ENCODE assay signal across 8 cellular contexts in genomic region chr11:96054870-96055705, GRCh38.
A peak's percentile ranks its signal among the peaks of the same experiment; 100 is the strongest.
DNase-seq lines count a peak whose midpoint lies in the region; ATAC-seq and TF ChIP-seq lines count a peak whose summit lies in the region.

No MANE protein-coding gene starts in this region.

- intact Hi-C loops in activated T-helper 2 cell treated with anti-CD3 and anti-CD28 coated beads, Interferon-gamma antibody, Interleukin-2, Interleukin-4, amounts not matched to agents 10 μg/mL and 5 μg/mL and 100 μg/mL, durations not matched to agents 14 hours and 24 hours and 36 hours (cut with micrococcal nuclease) = loop anchor here (1.0 to 2.0 kb wide), 4 partner anchors 42 to 338 kb away; partner anchors contain the start of gene MAML2

- DNase-seq in DMS53 (lab: John Stamatoyannopoulos, UW) = peak; percentile 76
- DNase-seq in SKM-1 (lab: John Stamatoyannopoulos, UW; ENCODE audit: unreplicated experiment) = peak; percentile 34
- DNase-seq in fibroblast of peridontal ligament (ENCODE audit: extremely low read depth) = peak; percentile 74
- DNase-seq in omental fat pad (ENCODE audit: low spot score) = no peak
- DNase-seq in activated T-helper 2 cell treated with anti-CD3 and anti-CD28 coated beads, Interferon-gamma antibody, Interleukin-2, Interleukin-4, amounts not matched to agents 10 μg/mL and 5 μg/mL and 100 μg/mL, durations not matched to agents 14 hours and 24 hours and 36 hours (ENCODE audit: low spot score) = no peak
- DNase-seq in nucleus accumbens (lab: John Stamatoyannopoulos, UW) = no peak

- no peaks in the 10 kb centered on the region for H3K27me3 Mint-ChIP-seq in activated T-helper 2 cell treated with anti-CD3 and anti-CD28 coated beads, Interferon-gamma antibody, Interleukin-2, Interleukin-4, amounts not matched to agents 10 μg/mL and 5 μg/mL and 100 μg/mL, durations not matched to agents 14 hours and 24 hours and 36 hours (ENCODE audit: low read depth)

- peaks cover 29% of the 10 kb centered on the region for H3K4me1 ChIP-seq in HUES64 (ENCODE audit: insufficient read depth, low read length)

- no peak for TF ChIP-seq CTCF in omental fat pad (IDR thresholded peaks at IDR 0.05)

- no peak overlapping the region for H3K4me3 ChIP-seq in HUES64 (ENCODE audit: low read length)

- H3K9me3 ChIP-seq in HUES64 (ENCODE audit: insufficient read depth, low read depth, low read length) = no peaks in the 10 kb centered on the region

- H3K4me1 Mint-ChIP-seq in activated T-helper 2 cell treated with anti-CD3 and anti-CD28 coated beads, Interferon-gamma antibody, Interleukin-2, Interleukin-4, amounts not matched to agents 10 μg/mL and 5 μg/mL and 100 μg/mL, durations not matched to agents 14 hours and 24 hours and 36 hours (ENCODE audit: low read depth) = peaks cover 53% of the 10 kb centered on the region

- peak overlapping the region; percentile 86 for H3K27ac ChIP-seq in HUES64 (ENCODE audit: low read depth, low read length)

- H3K9me3 Mint-ChIP-seq in activated T-helper 2 cell treated with anti-CD3 and anti-CD28 coated beads, Interferon-gamma antibody, Interleukin-2, Interleukin-4, amounts not matched to agents 10 μg/mL and 5 μg/mL and 100 μg/mL, durations not matched to agents 14 hours and 24 hours and 36 hours = no peaks in the 10 kb centered on the region

- peak overlapping the region; percentile 54; the same call in 1 of the 2 replicates for H3K9ac ChIP-seq in HUES64 (ENCODE audit: low read depth, low read length)

- no peaks in the 10 kb centered on the region for H3K36me3 ChIP-seq in HUES64 (ENCODE audit: insufficient read depth, low read length)

- WGBS in HUES64 = 40% methylated on average over 2 of the region's 2 CpGs

- H3K27me3 ChIP-seq in HUES64 (ENCODE audit: insufficient read depth, low read length) = no peaks in the 10 kb centered on the region

- ATAC-seq in omental fat pad (ENCODE audit: low FRiP score) (peak; percentile 65), HG03457 (IDR thresholded peaks at IDR 0.05; ENCODE audit: unreplicated experiment) (no peak)

- H3K27ac Mint-ChIP-seq in activated T-helper 2 cell treated with anti-CD3 and anti-CD28 coated beads, Interferon-gamma antibody, Interleukin-2, Interleukin-4, amounts not matched to agents 10 μg/mL and 5 μg/mL and 100 μg/mL, durations not matched to agents 14 hours and 24 hours and 36 hours = no peak overlapping the region

- H3K36me3 Mint-ChIP-seq in activated T-helper 2 cell treated with anti-CD3 and anti-CD28 coated beads, Interferon-gamma antibody, Interleukin-2, Interleukin-4, amounts not matched to agents 10 μg/mL and 5 μg/mL and 100 μg/mL, durations not matched to agents 14 hours and 24 hours and 36 hours (ENCODE audit: low read depth) = peaks cover 24% of the 10 kb centered on the region

- H3K4me3 Mint-ChIP-seq in activated T-helper 2 cell treated with anti-CD3 and anti-CD28 coated beads, Interferon-gamma antibody, Interleukin-2, Interleukin-4, amounts not matched to agents 10 μg/mL and 5 μg/mL and 100 μg/mL, durations not matched to agents 14 hours and 24 hours and 36 hours (ENCODE audit: low read depth) = no peak overlapping the region

Comparison
In these comparisons a context has a peak if more than half of its experiments do, and no peak if none do; other contexts are left out.
1. DNase-seq: peak in DMS53 (single experiment), SKM-1 (single experiment) and fibroblast of peridontal ligament (single experiment); none in omental fat pad (single experiment), activated T-helper 2 cell treated with anti-CD3 and anti-CD28 coated beads, Interferon-gamma antibody, Interleukin-2, Interleukin-4, amounts not matched to agents 10 μg/mL and 5 μg/mL and 100 μg/mL, durations not matched to agents 14 hours and 24 hours and 36 hours (single experiment) and nucleus accumbens (0 of 56).